ENCODE assay signal across 2 cellular contexts in the genomic region with DNA sequence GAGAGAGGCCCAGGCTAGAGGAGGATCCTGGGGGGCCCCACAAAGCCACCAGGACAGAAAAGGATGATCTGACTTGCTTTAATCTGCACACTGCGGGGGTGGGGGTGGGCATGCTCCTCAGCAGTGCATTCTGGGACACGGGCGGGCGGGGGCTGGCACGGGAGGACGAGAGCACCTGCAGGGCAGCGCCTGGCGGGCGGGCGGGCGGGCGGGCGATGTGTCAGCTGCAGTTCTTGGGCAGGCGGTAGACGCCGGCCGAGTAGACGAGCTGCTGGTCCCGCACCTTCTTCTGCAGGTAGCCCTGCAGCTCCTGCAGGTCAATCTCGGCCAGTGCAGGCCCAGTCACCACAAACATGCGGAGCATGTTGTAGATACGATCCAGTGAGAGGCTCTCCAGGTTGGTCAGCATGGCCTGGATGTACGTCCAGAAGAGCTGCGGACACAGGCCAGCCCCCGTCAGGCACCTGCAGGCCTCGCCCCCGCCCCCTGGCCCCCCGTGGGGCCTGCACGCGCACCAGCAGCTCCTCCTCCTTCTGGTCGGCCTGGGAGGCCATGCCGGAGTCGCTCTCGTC.
TF ChIP-seq lines count a peak whose summit lies in the region.

No MANE protein-coding gene starts in this region.

TF ChIP-seq in GM23338, 12 proteins besides CTCF, POLR2A, EP300 and RAD21 (continues in another document):
- TF ChIP-seq EZH2phosphoT487 (IDR thresholded peaks at IDR 0.05; ENCODE audit: unreplicated experiment), result no peak
- no peak for TF ChIP-seq STAT1 (IDR thresholded peaks at IDR 0.05; ENCODE audit: unreplicated experiment)
- TF ChIP-seq, protein P1, sequence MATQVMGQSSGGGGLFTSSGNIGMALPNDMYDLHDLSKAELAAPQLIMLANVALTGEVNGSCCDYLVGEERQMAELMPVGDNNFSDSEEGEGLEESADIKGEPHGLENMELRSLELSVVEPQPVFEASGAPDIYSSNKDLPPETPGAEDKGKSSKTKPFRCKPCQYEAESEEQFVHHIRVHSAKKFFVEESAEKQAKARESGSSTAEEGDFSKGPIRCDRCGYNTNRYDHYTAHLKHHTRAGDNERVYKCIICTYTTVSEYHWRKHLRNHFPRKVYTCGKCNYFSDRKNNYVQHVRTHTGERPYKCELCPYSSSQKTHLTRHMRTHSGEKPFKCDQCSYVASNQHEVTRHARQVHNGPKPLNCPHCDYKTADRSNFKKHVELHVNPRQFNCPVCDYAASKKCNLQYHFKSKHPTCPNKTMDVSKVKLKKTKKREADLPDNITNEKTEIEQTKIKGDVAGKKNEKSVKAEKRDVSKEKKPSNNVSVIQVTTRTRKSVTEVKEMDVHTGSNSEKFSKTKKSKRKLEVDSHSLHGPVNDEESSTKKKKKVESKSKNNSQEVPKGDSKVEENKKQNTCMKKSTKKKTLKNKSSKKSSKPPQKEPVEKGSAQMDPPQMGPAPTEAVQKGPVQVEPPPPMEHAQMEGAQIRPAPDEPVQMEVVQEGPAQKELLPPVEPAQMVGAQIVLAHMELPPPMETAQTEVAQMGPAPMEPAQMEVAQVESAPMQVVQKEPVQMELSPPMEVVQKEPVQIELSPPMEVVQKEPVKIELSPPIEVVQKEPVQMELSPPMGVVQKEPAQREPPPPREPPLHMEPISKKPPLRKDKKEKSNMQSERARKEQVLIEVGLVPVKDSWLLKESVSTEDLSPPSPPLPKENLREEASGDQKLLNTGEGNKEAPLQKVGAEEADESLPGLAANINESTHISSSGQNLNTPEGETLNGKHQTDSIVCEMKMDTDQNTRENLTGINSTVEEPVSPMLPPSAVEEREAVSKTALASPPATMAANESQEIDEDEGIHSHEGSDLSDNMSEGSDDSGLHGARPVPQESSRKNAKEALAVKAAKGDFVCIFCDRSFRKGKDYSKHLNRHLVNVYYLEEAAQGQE (IDR thresholded peaks at IDR 0.05; ENCODE audit: unreplicated experiment), result no peak
- TF ChIP-seq, protein P2, sequence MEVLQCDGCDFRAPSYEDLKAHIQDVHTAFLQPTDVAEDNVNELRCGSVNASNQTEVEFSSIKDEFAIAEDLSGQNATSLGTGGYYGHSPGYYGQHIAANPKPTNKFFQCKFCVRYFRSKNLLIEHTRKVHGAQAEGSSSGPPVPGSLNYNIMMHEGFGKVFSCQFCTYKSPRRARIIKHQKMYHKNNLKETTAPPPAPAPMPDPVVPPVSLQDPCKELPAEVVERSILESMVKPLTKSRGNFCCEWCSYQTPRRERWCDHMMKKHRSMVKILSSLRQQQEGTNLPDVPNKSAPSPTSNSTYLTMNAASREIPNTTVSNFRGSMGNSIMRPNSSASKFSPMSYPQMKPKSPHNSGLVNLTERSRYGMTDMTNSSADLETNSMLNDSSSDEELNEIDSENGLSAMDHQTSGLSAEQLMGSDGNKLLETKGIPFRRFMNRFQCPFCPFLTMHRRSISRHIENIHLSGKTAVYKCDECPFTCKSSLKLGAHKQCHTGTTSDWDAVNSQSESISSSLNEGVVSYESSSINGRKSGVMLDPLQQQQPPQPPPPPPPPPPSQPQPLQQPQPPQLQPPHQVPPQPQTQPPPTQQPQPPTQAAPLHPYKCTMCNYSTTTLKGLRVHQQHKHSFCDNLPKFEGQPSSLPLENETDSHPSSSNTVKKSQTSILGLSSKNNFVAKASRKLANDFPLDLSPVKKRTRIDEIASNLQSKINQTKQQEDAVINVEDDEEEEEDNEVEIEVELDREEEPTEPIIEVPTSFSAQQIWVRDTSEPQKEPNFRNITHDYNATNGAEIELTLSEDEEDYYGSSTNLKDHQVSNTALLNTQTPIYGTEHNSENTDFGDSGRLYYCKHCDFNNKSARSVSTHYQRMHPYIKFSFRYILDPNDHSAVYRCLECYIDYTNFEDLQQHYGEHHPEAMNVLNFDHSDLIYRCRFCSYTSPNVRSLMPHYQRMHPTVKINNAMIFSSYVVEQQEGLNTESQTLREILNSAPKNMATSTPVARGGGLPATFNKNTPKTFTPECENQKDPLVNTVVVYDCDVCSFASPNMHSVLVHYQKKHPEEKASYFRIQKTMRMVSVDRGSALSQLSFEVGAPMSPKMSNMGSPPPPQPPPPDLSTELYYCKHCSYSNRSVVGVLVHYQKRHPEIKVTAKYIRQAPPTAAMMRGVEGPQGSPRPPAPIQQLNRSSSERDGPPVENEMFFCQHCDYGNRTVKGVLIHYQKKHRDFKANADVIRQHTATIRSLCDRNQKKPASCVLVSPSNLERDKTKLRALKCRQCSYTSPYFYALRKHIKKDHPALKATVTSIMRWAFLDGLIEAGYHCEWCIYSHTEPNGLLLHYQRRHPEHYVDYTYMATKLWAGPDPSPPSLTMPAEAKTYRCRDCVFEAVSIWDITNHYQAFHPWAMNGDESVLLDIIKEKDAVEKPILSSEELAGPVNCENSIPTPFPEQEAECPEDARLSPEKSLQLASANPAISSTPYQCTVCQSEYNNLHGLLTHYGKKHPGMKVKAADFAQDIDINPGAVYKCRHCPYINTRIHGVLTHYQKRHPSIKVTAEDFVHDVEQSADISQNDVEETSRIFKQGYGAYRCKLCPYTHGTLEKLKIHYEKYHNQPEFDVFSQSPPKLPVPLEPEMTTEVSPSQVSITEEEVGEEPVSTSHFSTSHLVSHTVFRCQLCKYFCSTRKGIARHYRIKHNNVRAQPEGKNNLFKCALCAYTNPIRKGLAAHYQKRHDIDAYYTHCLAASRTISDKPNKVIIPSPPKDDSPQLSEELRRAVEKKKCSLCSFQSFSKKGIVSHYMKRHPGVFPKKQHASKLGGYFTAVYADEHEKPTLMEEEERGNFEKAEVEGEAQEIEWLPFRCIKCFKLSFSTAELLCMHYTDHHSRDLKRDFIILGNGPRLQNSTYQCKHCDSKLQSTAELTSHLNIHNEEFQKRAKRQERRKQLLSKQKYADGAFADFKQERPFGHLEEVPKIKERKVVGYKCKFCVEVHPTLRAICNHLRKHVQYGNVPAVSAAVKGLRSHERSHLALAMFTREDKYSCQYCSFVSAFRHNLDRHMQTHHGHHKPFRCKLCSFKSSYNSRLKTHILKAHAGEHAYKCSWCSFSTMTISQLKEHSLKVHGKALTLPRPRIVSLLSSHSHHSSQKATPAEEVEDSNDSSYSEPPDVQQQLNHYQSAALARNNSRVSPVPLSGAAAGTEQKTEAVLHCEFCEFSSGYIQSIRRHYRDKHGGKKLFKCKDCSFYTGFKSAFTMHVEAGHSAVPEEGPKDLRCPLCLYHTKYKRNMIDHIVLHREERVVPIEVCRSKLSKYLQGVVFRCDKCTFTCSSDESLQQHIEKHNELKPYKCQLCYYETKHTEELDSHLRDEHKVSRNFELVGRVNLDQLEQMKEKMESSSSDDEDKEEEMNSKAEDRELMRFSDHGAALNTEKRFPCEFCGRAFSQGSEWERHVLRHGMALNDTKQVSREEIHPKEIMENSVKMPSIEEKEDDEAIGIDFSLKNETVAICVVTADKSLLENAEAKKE (CRISPR knock-in tag; IDR thresholded peaks at IDR 0.05), result no peak
- no peak for TF ChIP-seq ZNF114 (CRISPR knock-in tag; IDR thresholded peaks at IDR 0.05)
- TF ChIP-seq ZNF331 (CRISPR knock-in tag; IDR thresholded peaks at IDR 0.05; ENCODE audit: low read depth), result no peak
- TF ChIP-seq POLR2AphosphoS5 (IDR thresholded peaks at IDR 0.05; ENCODE audit: low read depth), result no peak
- TF ChIP-seq CREB1 (CRISPR knock-in tag; IDR thresholded peaks at IDR 0.05; ENCODE audit: low read depth), result no peak
- TF ChIP-seq EZH2 (IDR thresholded peaks at IDR 0.05; ENCODE audit: low read depth, unreplicated experiment), result no peak
- TF ChIP-seq JUNB (IDR thresholded peaks at IDR 0.05; ENCODE audit: unreplicated experiment), result no peak

TF ChIP-seq in GM12878, 131 proteins besides CTCF, POLR2A, EP300 and RAD21:
- TF ChIP-seq ESRRA (IDR thresholded peaks at IDR 0.05; ENCODE audit: low read length), result no peak
- TF ChIP-seq, protein P3, sequence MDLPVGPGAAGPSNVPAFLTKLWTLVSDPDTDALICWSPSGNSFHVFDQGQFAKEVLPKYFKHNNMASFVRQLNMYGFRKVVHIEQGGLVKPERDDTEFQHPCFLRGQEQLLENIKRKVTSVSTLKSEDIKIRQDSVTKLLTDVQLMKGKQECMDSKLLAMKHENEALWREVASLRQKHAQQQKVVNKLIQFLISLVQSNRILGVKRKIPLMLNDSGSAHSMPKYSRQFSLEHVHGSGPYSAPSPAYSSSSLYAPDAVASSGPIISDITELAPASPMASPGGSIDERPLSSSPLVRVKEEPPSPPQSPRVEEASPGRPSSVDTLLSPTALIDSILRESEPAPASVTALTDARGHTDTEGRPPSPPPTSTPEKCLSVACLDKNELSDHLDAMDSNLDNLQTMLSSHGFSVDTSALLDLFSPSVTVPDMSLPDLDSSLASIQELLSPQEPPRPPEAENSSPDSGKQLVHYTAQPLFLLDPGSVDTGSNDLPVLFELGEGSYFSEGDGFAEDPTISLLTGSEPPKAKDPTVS (IDR thresholded peaks at IDR 0.05; ENCODE audit: low read depth, low read length), result no peak
- no peak for TF ChIP-seq MYB (IDR thresholded peaks at IDR 0.05; ENCODE audit: borderline replicate concordance, low read depth, low read length)
